Comparison of ENCODE assay signal across 8 cellular contexts in the genomic region with DNA sequence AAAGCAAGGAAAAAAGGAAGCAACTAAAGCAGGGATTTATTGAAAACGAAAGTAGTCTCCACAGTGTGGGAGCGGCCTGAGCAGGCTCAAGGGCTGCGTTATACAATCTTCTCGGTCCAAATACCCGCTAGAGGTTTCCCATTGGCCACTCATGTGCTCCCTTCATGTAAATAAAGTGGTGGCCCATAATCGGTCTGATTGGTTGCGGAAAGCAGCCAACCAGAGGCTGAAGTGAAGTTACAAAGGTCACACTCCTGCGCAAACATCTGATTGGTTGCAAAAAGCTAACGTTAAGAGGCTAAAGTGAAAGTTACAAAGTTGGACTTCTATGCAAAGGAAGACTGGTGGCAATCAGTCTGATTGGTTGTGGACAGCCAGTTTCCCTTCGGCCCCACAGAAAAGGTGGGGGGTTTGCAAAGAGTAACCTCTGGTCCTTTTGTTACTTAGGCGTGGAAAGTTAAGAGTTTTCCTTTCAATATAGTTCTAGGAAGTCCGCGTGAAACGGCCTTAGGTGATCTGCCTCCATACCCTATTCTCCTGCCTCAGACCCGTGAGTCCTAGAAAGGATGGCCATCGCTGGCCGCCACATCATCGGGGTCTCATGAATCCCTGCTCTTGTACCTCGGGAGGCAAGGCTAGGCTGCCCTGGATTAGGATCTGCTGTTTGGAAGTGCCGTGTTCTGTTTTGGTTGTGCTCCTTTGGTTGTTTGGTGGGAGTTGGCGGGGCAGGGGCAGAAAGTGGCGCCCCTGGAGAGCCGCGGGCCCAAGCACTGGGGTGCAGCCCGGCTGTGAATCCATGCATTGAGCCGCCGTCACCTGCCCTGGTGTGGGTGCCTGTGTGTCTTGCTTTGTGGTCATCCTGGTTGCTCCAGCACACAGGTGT.
A peak's percentile ranks its signal among the peaks of the same experiment; 100 is the strongest.
DNase-seq lines count a peak whose midpoint lies in the region; ATAC-seq lines count a peak whose summit lies in the region.

No MANE protein-coding gene starts in this region.

- H3K4me3 ChIP-seq in mesenchymal stem cell (ENCODE audit: insufficient read depth in 1 of 2, low read depth in 1 of 2, low read length in 2 of 2) = peak overlapping the region in 1 of 2 experiments; percentile 83

- H3K4me1 ChIP-seq in mesenchymal stem cell (ENCODE audit: control insufficient read depth, insufficient read depth, low read depth, low read length) = peaks cover 5% of the 10 kb centered on the region

- H3K9ac ChIP-seq in mesenchymal stem cell (ENCODE audit: low read length) = peak overlapping the region; percentile 90

- DNase-seq in activated gamma-delta T cell treated with Interleukin-2 at 50 U/mL for 16 hours (peak; percentile 56), activated gamma-delta T cell (lab: John Stamatoyannopoulos, UW) (no peak), T-helper 22 cell (ENCODE audit: low read depth) (peak; percentile 60), caudate nucleus (lab: John Stamatoyannopoulos, UW) (peak in 6 of 61 donors; percentile 10 to 37 (median 14)), mesenchymal stem cell (no peak), HK-2 (ENCODE audit: unreplicated experiment) (no peak)
- peak; percentile 61 for DNase-seq in stimulated activated naive CD8-positive, alpha-beta T cell treated with anti-CD3 and anti-CD28 coated beads, Interleukin-15, Interleukin-2, amounts not matched to agents 100 U/mL and 50 U/mL, for 24 hours

- H3K18ac ChIP-seq in mesenchymal stem cell (ENCODE audit: low read depth in 1 of 2, low read length in 2 of 2) = no peak overlapping the region

- no peak overlapping the region for H3K23ac ChIP-seq in mesenchymal stem cell (ENCODE audit: low read length in 2 of 2)

- H3K36me3 ChIP-seq in mesenchymal stem cell (ENCODE audit: control insufficient read depth in 1 of 2, insufficient read depth in 2 of 2, low read depth in 1 of 2, low read length in 2 of 2) = peaks cover 0 to 7% of the 10 kb centered on the region in 2 experiments

- 94% methylated on average over 27 of the region's 27 CpGs for WGBS in mesenchymal stem cell

- no peaks in the 10 kb centered on the region for H3K27me3 ChIP-seq in mesenchymal stem cell (ENCODE audit: control insufficient read depth in 1 of 2, insufficient read depth in 1 of 2, low read length in 2 of 2)

- H2AK5ac ChIP-seq in mesenchymal stem cell (ENCODE audit: low read length, severe bottlenecking) = no peak overlapping the region

- no peak overlapping the region for H2BK120ac ChIP-seq in mesenchymal stem cell (ENCODE audit: low read depth, low read length)

- H3K4me2 ChIP-seq in mesenchymal stem cell (ENCODE audit: low read length, poor library complexity, severe bottlenecking) = no peak overlapping the region

- no peak overlapping the region for H2BK5ac ChIP-seq in mesenchymal stem cell (ENCODE audit: low read depth, low read length, poor library complexity, severe bottlenecking)

- H3K79me1 ChIP-seq in mesenchymal stem cell (replicated peaks; ENCODE audit: low read length, poor library complexity, severe bottlenecking) = no peaks in the 10 kb centered on the region

- peak; percentile 36 for ATAC-seq in HG03469 (IDR thresholded peaks at IDR 0.05; ENCODE audit: unreplicated experiment)
- peak; percentile 76 for ATAC-seq in stimulated activated naive CD8-positive, alpha-beta T cell treated with anti-CD3 and anti-CD28 coated beads, Interleukin-15, Interleukin-2, amounts not matched to agents 100 U/mL and 50 U/mL, for 24 hours

- no peak overlapping the region for H4K8ac ChIP-seq in mesenchymal stem cell (ENCODE audit: low read length)

- H4K91ac ChIP-seq in mesenchymal stem cell (ENCODE audit: low read length) = no peak overlapping the region

- no peak overlapping the region for H3K14ac ChIP-seq in mesenchymal stem cell (ENCODE audit: low read length in 2 of 2)

- no peak overlapping the region for H2BK12ac ChIP-seq in mesenchymal stem cell (ENCODE audit: low read length in 2 of 2)

- H2AFZ ChIP-seq in mesenchymal stem cell (ENCODE audit: low read depth, low read length) = no peak overlapping the region

- H2BK15ac ChIP-seq in mesenchymal stem cell (ENCODE audit: low read depth, poor library complexity, severe bottlenecking) = no peak overlapping the region

- no peak overlapping the region for H3K4ac ChIP-seq in mesenchymal stem cell (ENCODE audit: low read depth in 1 of 2, low read length in 2 of 2)

- no peaks in the 10 kb centered on the region for H3K9me3 ChIP-seq in mesenchymal stem cell (ENCODE audit: control insufficient read depth, low read length)

- H3K27ac ChIP-seq in caudate nucleus (ENCODE audit: low read depth, low read length) (peak overlapping the region; percentile 24), mesenchymal stem cell (ENCODE audit: low read length, poor library complexity, severe bottlenecking) (no peak overlapping the region)

Comparison
In these comparisons a context has a peak if more than half of its experiments do, and no peak if none do; other contexts are left out.
1. DNase-seq: peak in activated gamma-delta T cell treated with Interleukin-2 at 50 U/mL for 16 hours (single experiment), T-helper 22 cell (single experiment) and stimulated activated naive CD8-positive, alpha-beta T cell treated with anti-CD3 and anti-CD28 coated beads, Interleukin-15, Interleukin-2, amounts not matched to agents 100 U/mL and 50 U/mL, for 24 hours (single experiment); none in activated gamma-delta T cell (single experiment), mesenchymal stem cell (single experiment) and HK-2 (single experiment).